In the genomic region with DNA sequence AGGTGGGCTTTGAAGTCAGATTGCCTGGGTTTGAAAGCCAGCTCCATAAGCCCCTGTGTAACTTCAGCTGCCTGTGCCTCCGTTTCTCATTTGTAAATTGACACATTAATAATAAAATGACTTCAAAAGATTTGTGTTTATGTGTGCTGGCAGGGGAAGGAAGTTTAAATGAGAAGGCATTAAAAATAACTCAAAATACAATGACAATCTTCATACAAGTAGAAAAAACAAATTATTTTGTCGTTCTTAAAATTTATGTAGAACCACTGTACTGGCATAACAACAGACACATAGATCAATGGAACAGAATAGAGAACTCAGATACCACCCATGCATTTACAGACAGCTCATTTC, we compare ENCODE assay signal across 9 cellular contexts.
DNase-seq lines count a peak whose midpoint lies in the region; ATAC-seq and TF ChIP-seq lines count a peak whose summit lies in the region.
"Had no signal": no experiment of that assay in that cellular context is flagged by ENCODE, and none has a peak within 500 bp of the region (broad histone marks: within the 10 kb centered on the region; RNA-seq: fewer than 3 reads in every experiment).

No MANE protein-coding gene starts in this region.

- no peak overlapping the region for H2AK5ac ChIP-seq in neuronal stem cell (ENCODE audit: low read depth, low read length)

- H3K27ac Mint-ChIP-seq in CD8-positive, alpha-beta T cell: no peak overlapping the region

- no peaks in the 10 kb centered on the region for H4K20me1 ChIP-seq in OCI-LY1 (ENCODE audit: insufficient read depth, low read length)

- ATAC-seq in CD8-positive, alpha-beta T cell: no peak

- H3K4me3 ChIP-seq in CD8-positive, alpha-beta T cell (ENCODE audit: low read depth, low read length): no peak overlapping the region
- H3K4me3 ChIP-seq in OCI-LY1 (ENCODE audit: low read depth, low read length, poor library complexity, severe bottlenecking) (peak overlapping the region; percentile 55), colonic mucosa (no peak overlapping the region), neuronal stem cell (ENCODE audit: low read length in 2 of 2) (peak overlapping the region in 1 of 2 donors; percentile 44)

- no peaks in the 10 kb centered on the region for H3K9me2 ChIP-seq in OCI-LY1 (ENCODE audit: low read depth, low read length)

- H3K4me2 ChIP-seq in OCI-LY1 (ENCODE audit: low read length) (peak overlapping the region; percentile 86), neuronal stem cell (ENCODE audit: insufficient read depth, low read length, poor library complexity, severe bottlenecking) (no peak overlapping the region)

- H3K4ac ChIP-seq in neuronal stem cell (ENCODE audit: low read length): no peak overlapping the region

- peaks cover 9% of the 10 kb centered on the region for H3K4me1 ChIP-seq in CD8-positive, alpha-beta T cell (ENCODE audit: insufficient read depth, low read length)
- peaks cover 61% of the 10 kb centered on the region for H3K4me1 ChIP-seq in OCI-LY1 (ENCODE audit: insufficient read depth, low read length, severe bottlenecking)
- no peaks in the 10 kb centered on the region for H3K4me1 ChIP-seq in colonic mucosa
- H3K4me1 ChIP-seq in neuronal stem cell (ENCODE audit: control insufficient read depth in 2 of 2, insufficient read depth in 1 of 2, low read depth in 1 of 2, low read length in 2 of 2): peaks cover 2 to 10% of the 10 kb centered on the region in 2 donors

- WGBS in neuronal stem cell (ENCODE audit: extremely low coverage in 2 of 2, insufficient read length in 2 of 2, insufficient replicate concordance in 1 of 2), 2 donors: no CpG with 5 or more reads among the region's 2 CpGs

- H3K9me3 Mint-ChIP-seq in CD8-positive, alpha-beta T cell: no peaks in the 10 kb centered on the region

- no peak overlapping the region for H2BK5ac ChIP-seq in neuronal stem cell (ENCODE audit: low read length)

- peaks cover 29% of the 10 kb centered on the region for H3K4me1 Mint-ChIP-seq in CD8-positive, alpha-beta T cell (ENCODE audit: low read depth)

- H2AFZ ChIP-seq in OCI-LY1 (ENCODE audit: low read length): no peak overlapping the region
- H2AFZ ChIP-seq in neuronal stem cell (ENCODE audit: low read length): peak overlapping the region; percentile 86

- H2BK12ac ChIP-seq in neuronal stem cell (ENCODE audit: low read length): no peak overlapping the region

- peaks cover 5% of the 10 kb centered on the region; the same call in 1 of the 2 replicates for H3F3A ChIP-seq in OCI-LY1 (ENCODE audit: insufficient read depth, low read length)

- H4K91ac ChIP-seq in neuronal stem cell (ENCODE audit: low read depth, low read length, poor library complexity): no peak overlapping the region

- no peak overlapping the region for H2BK120ac ChIP-seq in neuronal stem cell (ENCODE audit: low read depth, low read length)

- POLR2A ChIA-PET in CD8-positive, alpha-beta T cell (lab: Charles Lee): interaction anchor here (3.5 kb wide), 1 partner anchor 84 kb away, joined by 19 read pairs; a partner anchor contains a TSS

- no peak overlapping the region for H2BK15ac ChIP-seq in neuronal stem cell (ENCODE audit: low read length)

- H3K9me3 ChIP-seq in CD8-positive, alpha-beta T cell (ENCODE audit: low read length): no peaks in the 10 kb centered on the region
- H3K9me3 ChIP-seq in OCI-LY1 (ENCODE audit: low read length) (no peaks in the 10 kb centered on the region), colonic mucosa (no peaks in the 10 kb centered on the region), neuronal stem cell (replicated peaks in 1 of 2; ENCODE audit: control insufficient read depth in 2 of 2, insufficient read depth in 1 of 2, low read depth in 1 of 2, low read length in 2 of 2) (no peaks in the 10 kb centered on the region)

- no peak overlapping the region for H3K14ac ChIP-seq in neuronal stem cell (ENCODE audit: low read length)

- CTCF ChIA-PET in CD8-positive, alpha-beta T cell (lab: Charles Lee): interaction anchor here (0.6 to 2.9 kb wide), 28 partner anchors 10 to 916 kb away, joined by 3 to 15 read pairs (median 4); a partner anchor contains a TSS

- H3K27me3 Mint-ChIP-seq in CD8-positive, alpha-beta T cell (ENCODE audit: low read depth): peaks cover 31% of the 10 kb centered on the region

- no peaks in the 10 kb centered on the region for H3K27me3 ChIP-seq in CD8-positive, alpha-beta T cell (ENCODE audit: insufficient read depth, low read length)
- H3K27me3 ChIP-seq in OCI-LY1 (ENCODE audit: insufficient read depth, low read length): no peaks in the 10 kb centered on the region
- H3K27me3 ChIP-seq in colonic mucosa: no peaks in the 10 kb centered on the region
- peaks cover 0 to 40% (median 2%) of the 10 kb centered on the region in 3 experiments for H3K27me3 ChIP-seq in neuronal stem cell (ENCODE audit: control insufficient read depth in 3 of 3, insufficient read depth in 3 of 3, low read depth in 1 of 3, low read length in 3 of 3)

- no peak overlapping the region for H3K27ac ChIP-seq in CD8-positive, alpha-beta T cell (ENCODE audit: low read depth, low read length)
- H3K27ac ChIP-seq in OCI-LY1 (ENCODE audit: low read depth, low read length, poor library complexity, severe bottlenecking) (peak overlapping the region; percentile 98), colonic mucosa (no peak overlapping the region), neuronal stem cell (replicated peaks; ENCODE audit: low read length) (no peak overlapping the region)

- peak; percentile 43 for TF ChIP-seq CTCF in CD8-positive, alpha-beta T cell (IDR thresholded peaks at IDR 0.05)
- TF ChIP-seq CTCF in OCI-LY1 (IDR thresholded peaks at IDR 0.05; ENCODE audit: low read length) (no peak), colonic mucosa (IDR thresholded peaks at IDR 0.05) (peak; percentile 6)

- no peak for DNase-seq in CD8-positive, alpha-beta T cell
- DNase-seq in colonic mucosa (no peak), neuronal stem cell (ENCODE audit: low spot score) (no peak), CD1c-positive myeloid dendritic cell (ENCODE audit: extremely low spot score) (no peak), NCI-H2227 (lab: John Stamatoyannopoulos, UW; ENCODE audit: unreplicated experiment) (no peak), GDM1 (lab: John Stamatoyannopoulos, UW) (no peak), NCI-H345 treated with DMSO at 0.1 percent for 48 hours (lab: John Stamatoyannopoulos, UW; ENCODE audit: unreplicated experiment) (no peak)
- DNase-seq: NCI-H1048 had no signal

- H4K8ac ChIP-seq in neuronal stem cell (ENCODE audit: low read depth, low read length): no peak overlapping the region

- H3K23ac ChIP-seq in neuronal stem cell (ENCODE audit: low read depth, low read length, poor library complexity): no peak overlapping the region

- no peaks in the 10 kb centered on the region for H3K79me1 ChIP-seq in neuronal stem cell (ENCODE audit: low read depth, low read length)

- peaks cover 5% of the 10 kb centered on the region for H3K79me2 ChIP-seq in OCI-LY1 (ENCODE audit: insufficient read depth, low read length)

- no peak overlapping the region for H3K18ac ChIP-seq in neuronal stem cell (ENCODE audit: low read length)

- no peaks in the 10 kb centered on the region for H3K36me3 ChIP-seq in CD8-positive, alpha-beta T cell (ENCODE audit: insufficient read depth, low read length)
- H3K36me3 ChIP-seq in OCI-LY1 (ENCODE audit: insufficient read depth, low read length) (no peaks in the 10 kb centered on the region), colonic mucosa (no peaks in the 10 kb centered on the region), neuronal stem cell (replicated peaks in 1 of 2; ENCODE audit: control insufficient read depth in 2 of 2, insufficient read depth in 2 of 2, low read length in 2 of 2) (no peaks in the 10 kb centered on the region)

- intact Hi-C loops in CD8-positive, alpha-beta T cell (cut with DNase I, micrococcal nuclease): loop anchor here (5.0 kb wide), 9 partner anchors 45 to 1145 kb away; a partner anchor contains a TSS
- intact Hi-C loops in colonic mucosa (cut with DNase I): no loop called here

- peak overlapping the region; percentile 98 for H3K4me3 Mint-ChIP-seq in CD8-positive, alpha-beta T cell

- H3K9ac ChIP-seq in OCI-LY1 (ENCODE audit: low read length): peak overlapping the region; percentile 85; the same call in 1 of the 2 replicates
- no peak overlapping the region for H3K9ac ChIP-seq in colonic mucosa (ENCODE audit: low read depth in 2 of 2, low read length in 2 of 2)
- no peak overlapping the region for H3K9ac ChIP-seq in neuronal stem cell (ENCODE audit: low read depth, low read length, poor library complexity)

- peaks cover 3% of the 10 kb centered on the region for H3K36me3 Mint-ChIP-seq in CD8-positive, alpha-beta T cell
